ENCODE assay signal across 1 cellular context in the genomic region with DNA sequence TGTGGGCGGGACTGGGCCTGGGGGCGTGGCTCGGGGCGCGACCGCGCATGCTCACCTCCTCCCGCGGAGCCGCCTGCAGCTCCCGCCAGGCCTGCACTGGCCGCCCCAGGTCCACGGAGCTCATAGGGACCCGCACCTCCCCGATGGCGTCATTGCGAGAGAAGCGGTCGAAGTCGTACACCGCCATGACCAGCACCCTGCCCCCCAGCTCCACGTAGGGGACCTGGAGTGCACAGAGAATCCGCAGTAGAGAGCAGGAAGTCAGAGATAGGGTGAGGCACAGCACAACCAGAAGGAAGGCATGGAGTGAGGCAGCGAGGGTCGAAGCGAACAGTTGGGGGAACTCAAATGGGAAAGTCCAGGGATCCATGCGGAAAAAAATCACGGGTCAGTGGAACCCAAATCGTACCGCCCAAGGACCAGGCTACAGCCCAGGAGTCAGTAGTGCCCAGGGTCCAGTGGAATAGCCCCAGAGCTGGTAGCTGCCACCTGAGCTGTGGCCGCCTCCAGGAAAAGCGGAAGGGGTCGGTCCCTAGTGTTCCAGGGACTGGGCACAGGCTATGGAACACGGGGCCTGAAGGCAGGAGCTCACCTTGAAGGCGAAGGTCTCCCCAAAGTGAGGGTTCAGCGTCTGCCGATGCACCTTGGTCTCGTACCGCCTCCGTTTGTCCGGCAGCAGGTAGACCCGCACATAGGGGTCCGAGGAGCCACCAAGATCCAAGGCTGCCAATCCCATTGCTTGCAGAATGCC.
TF ChIP-seq lines count a peak whose summit lies in the region.

No MANE protein-coding gene starts in this region.

TF ChIP-seq in H1, 55 proteins besides CTCF, POLR2A, EP300 and RAD21:
- TF ChIP-seq, protein P1, sequence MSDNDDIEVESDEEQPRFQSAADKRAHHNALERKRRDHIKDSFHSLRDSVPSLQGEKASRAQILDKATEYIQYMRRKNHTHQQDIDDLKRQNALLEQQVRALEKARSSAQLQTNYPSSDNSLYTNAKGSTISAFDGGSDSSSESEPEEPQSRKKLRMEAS (IDR thresholded peaks at IDR 0.05): peak; percentile 37; the same call in 1 of the 2 replicates
- peak; percentile 47 for TF ChIP-seq NRF1 (IDR thresholded peaks at IDR 0.05; ENCODE audit: low read depth, low read length)
- no peak for TF ChIP-seq POU5F1 (IDR thresholded peaks at IDR 0.05; ENCODE audit: low read depth, low read length)
- TF ChIP-seq E2F6 (IDR thresholded peaks at IDR 0.05): peak; percentile 45; the same call in 1 of the 2 replicates
